In genomic region chr19:488505-489417, GRCh38 we compare ENCODE assay signal across 1 cellular context.
TF ChIP-seq lines count a peak whose summit lies in the region.

No MANE protein-coding gene starts in this region.

TF ChIP-seq in GM12878, 131 proteins besides CTCF, POLR2A, EP300 and RAD21 (continued from another document and continues in another):
- TF ChIP-seq, protein P1, sequence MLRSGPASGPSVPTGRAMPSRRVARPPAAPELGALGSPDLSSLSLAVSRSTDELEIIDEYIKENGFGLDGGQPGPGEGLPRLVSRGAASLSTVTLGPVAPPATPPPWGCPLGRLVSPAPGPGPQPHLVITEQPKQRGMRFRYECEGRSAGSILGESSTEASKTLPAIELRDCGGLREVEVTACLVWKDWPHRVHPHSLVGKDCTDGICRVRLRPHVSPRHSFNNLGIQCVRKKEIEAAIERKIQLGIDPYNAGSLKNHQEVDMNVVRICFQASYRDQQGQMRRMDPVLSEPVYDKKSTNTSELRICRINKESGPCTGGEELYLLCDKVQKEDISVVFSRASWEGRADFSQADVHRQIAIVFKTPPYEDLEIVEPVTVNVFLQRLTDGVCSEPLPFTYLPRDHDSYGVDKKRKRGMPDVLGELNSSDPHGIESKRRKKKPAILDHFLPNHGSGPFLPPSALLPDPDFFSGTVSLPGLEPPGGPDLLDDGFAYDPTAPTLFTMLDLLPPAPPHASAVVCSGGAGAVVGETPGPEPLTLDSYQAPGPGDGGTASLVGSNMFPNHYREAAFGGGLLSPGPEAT (IDR thresholded peaks at IDR 0.05; ENCODE audit: low read depth) = no peak
- TF ChIP-seq MTA2 (IDR thresholded peaks at IDR 0.05; ENCODE audit: low read depth) (no peak), RUNX3 (IDR thresholded peaks at IDR 0.05; ENCODE audit: low read length) (peak; percentile 85), SMC3 (IDR thresholded peaks at IDR 0.05; ENCODE audit: borderline replicate concordance, low read length) (no peak), NR2F1 (conservative IDR thresholded peaks at IDR 0.05) (peak; percentile 99), LARP7 (IDR thresholded peaks at IDR 0.05) (peak; percentile 100), TCF3 (IDR thresholded peaks at IDR 0.05; ENCODE audit: borderline replicate concordance, insufficient read depth, low read depth, low read length) (peak; percentile 53; the same call in 1 of the 2 replicates), ZBTB4 (CRISPR knock-in tag; IDR thresholded peaks at IDR 0.05) (no peak), BMI1 (IDR thresholded peaks at IDR 0.05; ENCODE audit: borderline replicate concordance) (no peak), SREBF1 (IDR thresholded peaks at IDR 0.05; ENCODE audit: low read length) (peak; percentile 68; the same call in 1 of the 2 replicates), YY1 (IDR thresholded peaks at IDR 0.05; ENCODE audit: low read depth, low read length) (peak; percentile 88), NFYA (IDR thresholded peaks at IDR 0.05; ENCODE audit: borderline replicate concordance, low read depth, low read length) (no peak), EGR1 (IDR thresholded peaks at IDR 0.05; ENCODE audit: borderline replicate concordance in 1 of 2, low read depth in 2 of 2, low read length in 2 of 2) (peak in 1 of 2 experiments; percentile 89; a peak in 2 of 3 replicates), GABPA (IDR thresholded peaks at IDR 0.05; ENCODE audit: low read depth) (no peak), ZBTB33 (IDR thresholded peaks at IDR 0.05) (no peak), TCF7 (IDR thresholded peaks at IDR 0.05; ENCODE audit: borderline replicate concordance) (no peak), BCL3 (IDR thresholded peaks at IDR 0.05; ENCODE audit: borderline replicate concordance, insufficient read depth, low read depth, low read length, poor library complexity, severe bottlenecking) (peak; percentile 60), JUND (IDR thresholded peaks at IDR 0.05; ENCODE audit: low read depth, low read length) (no peak), JUNB (IDR thresholded peaks at IDR 0.05) (no peak), E2F8 (IDR thresholded peaks at IDR 0.05; ENCODE audit: low read depth, partially characterized antibody) (no peak), CEBPB (IDR thresholded peaks at IDR 0.05; ENCODE audit: borderline replicate concordance in 1 of 2, low read depth in 2 of 2, low read length in 2 of 2) (no peak), BHLHE40 (IDR thresholded peaks at IDR 0.05; ENCODE audit: borderline replicate concordance in 1 of 2, low read depth in 2 of 2, low read length in 1 of 2) (peak; percentile 46 to 80; a peak in 3 of 4 replicates), ZNF687 (IDR thresholded peaks at IDR 0.05) (peak; percentile 68), HCFC1 (IDR thresholded peaks at IDR 0.05; ENCODE audit: low read length) (peak; percentile 98), NBN (IDR thresholded peaks at IDR 0.05) (no peak), SREBF2 (IDR thresholded peaks at IDR 0.05; ENCODE audit: low read length) (no peak), EED (IDR thresholded peaks at IDR 0.05; ENCODE audit: low read depth) (no peak), ELK1 (IDR thresholded peaks at IDR 0.05; ENCODE audit: low read depth, low read length) (peak; percentile 67), NFXL1 (IDR thresholded peaks at IDR 0.05; ENCODE audit: borderline replicate concordance) (0 out of 2 replicates have a peak, but pooled peaks have one; percentile 29), CBX3 (IDR thresholded peaks at IDR 0.05; ENCODE audit: borderline replicate concordance, low read depth) (no peak), DPF2 (IDR thresholded peaks at IDR 0.05) (peak; percentile 97), ZZZ3 (IDR thresholded peaks at IDR 0.05; ENCODE audit: control insufficient read depth, insufficient read length, low read depth) (no peak), EZH2 (IDR thresholded peaks at IDR 0.05; ENCODE audit: borderline replicate concordance, control insufficient read depth, low read depth, low read length) (no peak)
- TF ChIP-seq, protein P2, sequence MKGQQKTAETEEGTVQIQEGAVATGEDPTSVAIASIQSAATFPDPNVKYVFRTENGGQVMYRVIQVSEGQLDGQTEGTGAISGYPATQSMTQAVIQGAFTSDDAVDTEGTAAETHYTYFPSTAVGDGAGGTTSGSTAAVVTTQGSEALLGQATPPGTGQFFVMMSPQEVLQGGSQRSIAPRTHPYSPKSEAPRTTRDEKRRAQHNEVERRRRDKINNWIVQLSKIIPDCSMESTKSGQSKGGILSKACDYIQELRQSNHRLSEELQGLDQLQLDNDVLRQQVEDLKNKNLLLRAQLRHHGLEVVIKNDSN (IDR thresholded peaks at IDR 0.05; ENCODE audit: borderline replicate concordance, extremely low read length, insufficient read depth, low read depth, low read length) = peak; percentile 16
- TF ChIP-seq, protein P3, sequence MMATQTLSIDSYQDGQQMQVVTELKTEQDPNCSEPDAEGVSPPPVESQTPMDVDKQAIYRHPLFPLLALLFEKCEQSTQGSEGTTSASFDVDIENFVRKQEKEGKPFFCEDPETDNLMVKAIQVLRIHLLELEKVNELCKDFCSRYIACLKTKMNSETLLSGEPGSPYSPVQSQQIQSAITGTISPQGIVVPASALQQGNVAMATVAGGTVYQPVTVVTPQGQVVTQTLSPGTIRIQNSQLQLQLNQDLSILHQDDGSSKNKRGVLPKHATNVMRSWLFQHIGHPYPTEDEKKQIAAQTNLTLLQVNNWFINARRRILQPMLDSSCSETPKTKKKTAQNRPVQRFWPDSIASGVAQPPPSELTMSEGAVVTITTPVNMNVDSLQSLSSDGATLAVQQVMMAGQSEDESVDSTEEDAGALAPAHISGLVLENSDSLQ (IDR thresholded peaks at IDR 0.05) = no peak
- TF ChIP-seq, protein P4, sequence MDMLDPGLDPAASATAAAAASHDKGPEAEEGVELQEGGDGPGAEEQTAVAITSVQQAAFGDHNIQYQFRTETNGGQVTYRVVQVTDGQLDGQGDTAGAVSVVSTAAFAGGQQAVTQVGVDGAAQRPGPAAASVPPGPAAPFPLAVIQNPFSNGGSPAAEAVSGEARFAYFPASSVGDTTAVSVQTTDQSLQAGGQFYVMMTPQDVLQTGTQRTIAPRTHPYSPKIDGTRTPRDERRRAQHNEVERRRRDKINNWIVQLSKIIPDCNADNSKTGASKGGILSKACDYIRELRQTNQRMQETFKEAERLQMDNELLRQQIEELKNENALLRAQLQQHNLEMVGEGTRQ (IDR thresholded peaks at IDR 0.05; ENCODE audit: borderline replicate concordance, low read depth, low read length) = no peak
- TF ChIP-seq, protein P5, sequence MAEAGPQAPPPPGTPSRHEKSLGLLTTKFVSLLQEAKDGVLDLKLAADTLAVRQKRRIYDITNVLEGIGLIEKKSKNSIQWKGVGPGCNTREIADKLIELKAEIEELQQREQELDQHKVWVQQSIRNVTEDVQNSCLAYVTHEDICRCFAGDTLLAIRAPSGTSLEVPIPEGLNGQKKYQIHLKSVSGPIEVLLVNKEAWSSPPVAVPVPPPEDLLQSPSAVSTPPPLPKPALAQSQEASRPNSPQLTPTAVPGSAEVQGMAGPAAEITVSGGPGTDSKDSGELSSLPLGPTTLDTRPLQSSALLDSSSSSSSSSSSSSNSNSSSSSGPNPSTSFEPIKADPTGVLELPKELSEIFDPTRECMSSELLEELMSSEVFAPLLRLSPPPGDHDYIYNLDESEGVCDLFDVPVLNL (IDR thresholded peaks at IDR 0.05; ENCODE audit: low read depth, low read length) = 0 out of 2 replicates have a peak, but pooled peaks have one; percentile 67
